ENCODE assay signal across 1 cellular context in genomic region chr5:178378527-178379484, GRCh38.
TF ChIP-seq lines count a peak whose summit lies in the region.

No MANE protein-coding gene starts in this region.

TF ChIP-seq in H1, 55 proteins besides CTCF, POLR2A, EP300 and RAD21 (continued from another document):
- TF ChIP-seq CHD1 (IDR thresholded peaks at IDR 0.05; ENCODE audit: low read depth, low read length) (no peak), SIX5 (IDR thresholded peaks at IDR 0.05; ENCODE audit: low read depth, low read length) (no peak), GTF2F1 (IDR thresholded peaks at IDR 0.05; ENCODE audit: borderline replicate concordance, low read depth, low read length) (no peak), ATF2 (IDR thresholded peaks at IDR 0.05; ENCODE audit: low read length) (no peak), RXRA (IDR thresholded peaks at IDR 0.05; ENCODE audit: insufficient read depth, low read depth, low read length) (no peak), MAFK (IDR thresholded peaks at IDR 0.05; ENCODE audit: low read depth, low read length) (no peak), ATF3 (IDR thresholded peaks at IDR 0.05; ENCODE audit: insufficient read depth, low read depth, low read length) (no peak), SP2 (IDR thresholded peaks at IDR 0.05; ENCODE audit: low read length) (no peak), SUZ12 (IDR thresholded peaks at IDR 0.05; ENCODE audit: low read length) (no peak), SIN3A (conservative IDR thresholded peaks at IDR 0.05 in 1 of 2, IDR thresholded peaks at IDR 0.05 in 1 of 2; ENCODE audit: low read depth in 1 of 2, low read length in 2 of 2) (no peak)
- TF ChIP-seq, protein P1, sequence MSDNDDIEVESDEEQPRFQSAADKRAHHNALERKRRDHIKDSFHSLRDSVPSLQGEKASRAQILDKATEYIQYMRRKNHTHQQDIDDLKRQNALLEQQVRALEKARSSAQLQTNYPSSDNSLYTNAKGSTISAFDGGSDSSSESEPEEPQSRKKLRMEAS (IDR thresholded peaks at IDR 0.05): no peak
TF ChIP-seq in H1: peak in this region for 0.
